In genomic region chr7:13090959-13091358, GRCh38 we compare ENCODE assay signal across 8 cellular contexts.
"Had no signal": no experiment of that assay in that cellular context is flagged by ENCODE, and none has a peak within 500 bp of the region (broad histone marks: within the 10 kb centered on the region; RNA-seq: fewer than 3 reads in every experiment).

No MANE protein-coding gene starts in this region.

- H3K4me3 ChIP-seq: GM12878 had no signal

- FAIRE-seq: G401.6, GM12878, GM12891, GM12892, GM18507, GM19239 had no signal

- ATAC-seq: GM12878 had no signal

- DNase-seq: GDM1, GF-D8 had no signal
